1 cellular context compared by ENCODE assay signal in genomic region chr12:50110127-50110761, GRCh38.
TF ChIP-seq lines count a peak whose summit lies in the region.

No MANE protein-coding gene starts in this region.

TF ChIP-seq in liver, 16 proteins besides CTCF, POLR2A, EP300 and RAD21:
- peak; percentile 51 for TF ChIP-seq YY1 (IDR thresholded peaks at IDR 0.05)
- no peak for TF ChIP-seq EGR1 (IDR thresholded peaks at IDR 0.05; ENCODE audit: low read depth in 2 of 2)
- TF ChIP-seq GABPA (IDR thresholded peaks at IDR 0.05 in 1 of 2, conservative IDR thresholded peaks at IDR 0.05 in 1 of 2), result no peak
- TF ChIP-seq JUND (IDR thresholded peaks at IDR 0.05), result peak; percentile 50 to 51
- TF ChIP-seq TAF1 (conservative IDR thresholded peaks at IDR 0.05), result no peak
- TF ChIP-seq ZBTB33 (IDR thresholded peaks at IDR 0.05), result no peak
- TF ChIP-seq REST (IDR thresholded peaks at IDR 0.05), result peak; percentile 50
- TF ChIP-seq RXRA (IDR thresholded peaks at IDR 0.05), result peak; percentile 79 to 86
- TF ChIP-seq MAX (IDR thresholded peaks at IDR 0.05), result peak; percentile 66
- TF ChIP-seq ATF3 (IDR thresholded peaks at IDR 0.05), result no peak
- TF ChIP-seq NR2F2 (IDR thresholded peaks at IDR 0.05), result peak; percentile 63
- peak; percentile 94 for TF ChIP-seq SP1 (IDR thresholded peaks at IDR 0.05)
- TF ChIP-seq HNF4A (conservative IDR thresholded peaks at IDR 0.05), result peak; percentile 82 to 85
- TF ChIP-seq FOXA1 (IDR thresholded peaks at IDR 0.05), result no peak
- no peak for TF ChIP-seq FOXA2 (IDR thresholded peaks at IDR 0.05)
- TF ChIP-seq HNF4G (IDR thresholded peaks at IDR 0.05), result peak; percentile 74
